Comparison of ENCODE assay signal across 8 cellular contexts in genomic region chr9:129497064-129497836, GRCh38.
DNase-seq lines count a peak whose midpoint lies in the region; ATAC-seq and TF ChIP-seq lines count a peak whose summit lies in the region.

No MANE protein-coding gene starts in this region.

- peak overlapping the region in 2 of 4 donors; percentile 70 to 74 for H3K4me3 Mint-ChIP-seq in CD4-positive, CD25-positive, alpha-beta regulatory T cell
- peak overlapping the region; percentile 89 for H3K4me3 Mint-ChIP-seq in stimulated activated effector memory CD8-positive, alpha-beta T cell treated with anti-CD3 and anti-CD28 coated beads, Interleukin-12 subunit alpha, Interleukin-12 subunit beta, amount 100 ng/mL, for 72 hours

- no peak for DNase-seq in CD4-positive, CD25-positive, alpha-beta regulatory T cell
- DNase-seq in NCI-H1092 (lab: John Stamatoyannopoulos, UW): peak; percentile 68
- peak; percentile 39 to 64 (median 52) for DNase-seq in body of pancreas
- DNase-seq in kidney epithelial cell (ENCODE audit: low read depth): no peak
- DNase-seq in stimulated activated effector memory CD8-positive, alpha-beta T cell treated with anti-CD3 and anti-CD28 coated beads, Interleukin-12 subunit alpha, Interleukin-12 subunit beta, amount 100 ng/mL, for 72 hours (ENCODE audit: low spot score in 2 of 2): no peak
- DNase-seq in cortex of kidney (lab: John Stamatoyannopoulos, UW): no peak

- TF ChIP-seq CTCF in body of pancreas (IDR thresholded peaks at IDR 0.05) (no peak), kidney epithelial cell (IDR thresholded peaks at IDR 0.05; ENCODE audit: insufficient read depth, low read length, poor library complexity, severe bottlenecking) (no peak)

- no peaks in the 10 kb centered on the region for H3K9me3 ChIP-seq in CD4-positive, CD25-positive, alpha-beta regulatory T cell (ENCODE audit: control insufficient read depth in 2 of 2, low read length in 2 of 2)
- no peaks in the 10 kb centered on the region for H3K9me3 ChIP-seq in body of pancreas

- H3K27ac Mint-ChIP-seq in CD4-positive, CD25-positive, alpha-beta regulatory T cell: peak overlapping the region; percentile 13 to 85 (median 44)
- peak overlapping the region; percentile 99 for H3K27ac Mint-ChIP-seq in stimulated activated effector memory CD8-positive, alpha-beta T cell treated with anti-CD3 and anti-CD28 coated beads, Interleukin-12 subunit alpha, Interleukin-12 subunit beta, amount 100 ng/mL, for 72 hours

- H3K4me1 ChIP-seq in CD4-positive, CD25-positive, alpha-beta regulatory T cell (ENCODE audit: control insufficient read depth, insufficient read depth, low read length, poor library complexity, severe bottlenecking): peaks cover 19% of the 10 kb centered on the region
- H3K4me1 ChIP-seq in body of pancreas: peaks cover 73% of the 10 kb centered on the region

- 21 to 23% methylated on average over 9 to 16 of the region's 17 CpGs for WGBS in body of pancreas, 2 donors

- TF ChIP-seq POLR2A in body of pancreas (IDR thresholded peaks at IDR 0.05): no peak

- H3K4me1 Mint-ChIP-seq in CD4-positive, CD25-positive, alpha-beta regulatory T cell: peaks cover 0 to 31% (median 15%) of the 10 kb centered on the region in 4 donors
- peaks cover 61% of the 10 kb centered on the region for H3K4me1 Mint-ChIP-seq in stimulated activated effector memory CD8-positive, alpha-beta T cell treated with anti-CD3 and anti-CD28 coated beads, Interleukin-12 subunit alpha, Interleukin-12 subunit beta, amount 100 ng/mL, for 72 hours

- peak overlapping the region; percentile 47 for H3K27ac ChIP-seq in CD4-positive, CD25-positive, alpha-beta regulatory T cell (ENCODE audit: insufficient read depth, low read length, poor library complexity, severe bottlenecking)
- H3K27ac ChIP-seq in body of pancreas: peak overlapping the region; percentile 98 to 100 (median 100)

- no peak for ATAC-seq in CD4-positive, CD25-positive, alpha-beta regulatory T cell (ENCODE audit: low read depth in 2 of 2)
- ATAC-seq in body of pancreas (peak; percentile 4), GM18870 (IDR thresholded peaks at IDR 0.05; ENCODE audit: unreplicated experiment) (no peak), GM19395 (IDR thresholded peaks at IDR 0.05; ENCODE audit: unreplicated experiment) (no peak)
- no peak for ATAC-seq in stimulated activated effector memory CD8-positive, alpha-beta T cell treated with anti-CD3 and anti-CD28 coated beads, Interleukin-12 subunit alpha, Interleukin-12 subunit beta, amount 100 ng/mL, for 72 hours

- no peaks in the 10 kb centered on the region for H3K36me3 ChIP-seq in CD4-positive, CD25-positive, alpha-beta regulatory T cell (ENCODE audit: control insufficient read depth, insufficient read depth, low read length)
- H3K36me3 ChIP-seq in body of pancreas (replicated peaks in 1 of 2; ENCODE audit: insufficient read depth in 1 of 2, low read depth in 2 of 2) (no peaks in the 10 kb centered on the region), kidney epithelial cell (ENCODE audit: control insufficient read depth, insufficient read depth, low read length) (no peaks in the 10 kb centered on the region)

- H3K9me3 Mint-ChIP-seq in CD4-positive, CD25-positive, alpha-beta regulatory T cell: peaks cover 0 to 1% (median 0%) of the 10 kb centered on the region in 7 donors
- H3K9me3 Mint-ChIP-seq in stimulated activated effector memory CD8-positive, alpha-beta T cell treated with anti-CD3 and anti-CD28 coated beads, Interleukin-12 subunit alpha, Interleukin-12 subunit beta, amount 100 ng/mL, for 72 hours: no peaks in the 10 kb centered on the region

- H3K36me3 Mint-ChIP-seq in CD4-positive, CD25-positive, alpha-beta regulatory T cell: peaks cover 8% of the 10 kb centered on the region
- peaks cover 21% of the 10 kb centered on the region for H3K36me3 Mint-ChIP-seq in stimulated activated effector memory CD8-positive, alpha-beta T cell treated with anti-CD3 and anti-CD28 coated beads, Interleukin-12 subunit alpha, Interleukin-12 subunit beta, amount 100 ng/mL, for 72 hours

- no peaks in the 10 kb centered on the region for H3K27me3 Mint-ChIP-seq in CD4-positive, CD25-positive, alpha-beta regulatory T cell

- no peaks in the 10 kb centered on the region for H3K27me3 ChIP-seq in CD4-positive, CD25-positive, alpha-beta regulatory T cell (ENCODE audit: control insufficient read depth, insufficient read depth, low read length)
- H3K27me3 ChIP-seq in body of pancreas (no peaks in the 10 kb centered on the region), kidney epithelial cell (ENCODE audit: control insufficient read depth, insufficient read depth, low read length) (no peaks in the 10 kb centered on the region)

- intact Hi-C loops in body of pancreas (cut with DNase I): no loop called here

- H3K4me3 ChIP-seq in CD4-positive, CD25-positive, alpha-beta regulatory T cell (ENCODE audit: low read depth, low read length): no peak overlapping the region
- H3K4me3 ChIP-seq in body of pancreas (peak overlapping the region; percentile 21 to 46), kidney epithelial cell (ENCODE audit: low read depth, low read length) (peak overlapping the region; percentile 66)

Comparison
In these comparisons a context has a peak if more than half of its experiments do, and no peak if none do; other contexts are left out.
1. DNase-seq: peak in NCI-H1092 (single experiment) and body of pancreas (4 of 4); none in CD4-positive, CD25-positive, alpha-beta regulatory T cell (0 of 3), kidney epithelial cell (single experiment), stimulated activated effector memory CD8-positive, alpha-beta T cell treated with anti-CD3 and anti-CD28 coated beads, Interleukin-12 subunit alpha, Interleukin-12 subunit beta, amount 100 ng/mL, for 72 hours (0 of 2) and cortex of kidney (single experiment).